ENCODE assay signal across 30 cellular contexts in the genomic region with DNA sequence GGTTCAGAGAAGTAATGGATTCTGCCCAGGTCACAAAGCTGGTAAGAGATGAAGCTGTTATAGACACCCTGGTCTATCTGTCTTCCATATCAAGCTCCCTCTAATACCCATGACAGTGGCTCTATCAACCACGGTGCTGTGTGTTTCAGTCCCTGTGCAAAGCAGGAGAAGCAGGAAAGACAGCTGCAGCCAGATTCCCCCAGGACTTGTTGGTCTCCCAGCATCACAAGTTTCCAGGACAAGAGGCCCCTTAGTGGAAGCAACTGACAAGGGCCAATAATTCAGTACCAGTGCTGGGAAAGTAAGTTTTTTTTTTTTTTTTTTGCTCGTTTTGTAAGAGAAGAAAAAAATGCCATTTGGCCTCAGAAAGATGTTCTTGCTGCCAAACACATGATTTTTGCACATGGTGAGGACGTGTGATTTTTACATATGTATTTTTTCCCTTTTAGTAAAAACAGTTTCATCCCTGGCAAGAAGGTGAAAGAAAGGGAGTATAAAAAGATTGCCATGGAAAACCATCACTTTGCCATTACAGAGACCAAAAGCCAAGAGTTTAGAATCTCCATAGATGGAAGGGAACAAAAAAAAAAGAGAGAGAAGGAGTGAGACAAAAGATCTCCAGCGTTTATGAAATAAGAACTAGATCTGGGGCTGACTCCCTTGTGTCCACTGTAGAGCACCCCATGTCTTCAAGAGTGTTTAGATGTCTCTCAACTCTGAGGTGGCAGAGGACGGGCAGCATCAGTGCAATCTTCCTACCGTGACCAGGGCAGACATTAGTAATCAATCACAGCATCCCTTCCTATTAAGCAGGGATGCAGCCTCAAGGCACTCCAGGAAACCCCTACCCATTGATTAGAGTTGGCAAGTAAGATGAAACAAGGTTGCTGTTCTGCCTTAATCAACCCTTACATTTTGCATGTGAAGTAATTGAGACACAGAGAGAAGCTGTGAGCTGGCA.
DNase-seq lines count a peak whose midpoint lies in the region; ATAC-seq and TF ChIP-seq lines count a peak whose summit lies in the region.
"Had no signal": no experiment of that assay in that cellular context is flagged by ENCODE, and none has a peak within 500 bp of the region (broad histone marks: within the 10 kb centered on the region; RNA-seq: fewer than 3 reads in every experiment).

No MANE protein-coding gene starts in this region.

- H3K27ac ChIP-seq in angular gyrus (ENCODE audit: low read depth, low read length) (peak overlapping the region; percentile 37), left ventricle myocardium inferior (replicated peaks) (no peak overlapping the region), spleen (no peak overlapping the region)
- H3K27ac ChIP-seq: ascending aorta, foreskin keratinocyte, sigmoid colon had no signal

- H3K4me1 Mint-ChIP-seq in CD14-positive monocyte = no peaks in the 10 kb centered on the region
- H3K4me1 Mint-ChIP-seq: activated CD4-positive, alpha-beta T cell treated with anti-CD3 and anti-CD28 coated beads, Interleukin-2, amount 10 ng/mL, durations not matched to agents 24 days and 14 days; activated naive CD8-positive, alpha-beta T cell treated with anti-CD3 and anti-CD28 coated beads for 36 hours; B cell; stimulated activated effector memory CD8-positive, alpha-beta T cell treated with anti-CD3 and anti-CD28 coated beads, Interleukin-12 subunit alpha, Interleukin-12 subunit beta, amount 100 ng/mL, for 72 hours; T-cell had no signal

- ATAC-seq in GM18873 (IDR thresholded peaks at IDR 0.05; ENCODE audit: low FRiP score, unreplicated experiment) (no peak), HG03039 (IDR thresholded peaks at IDR 0.05; ENCODE audit: unreplicated experiment) (no peak)
- ATAC-seq: CD8-positive, alpha-beta T cell; esophagus mucosa; foreskin keratinocyte; GM12878; heart left ventricle; naive thymus-derived CD4-positive, alpha-beta T cell; stimulated activated effector memory CD8-positive, alpha-beta T cell treated with anti-CD3 and anti-CD28 coated beads, Interleukin-12 subunit alpha, Interleukin-12 subunit beta, amount 100 ng/mL, for 72 hours; T-cell had no signal

- H3K36me3 ChIP-seq in left ventricle myocardium inferior (no peaks in the 10 kb centered on the region), spleen (no peaks in the 10 kb centered on the region)
- H3K36me3 ChIP-seq: ascending aorta, heart left ventricle, sigmoid colon had no signal

- DNase-seq in CD14-positive monocyte (ENCODE audit: low spot score) (peak; percentile 5), left ventricle myocardium inferior (peak; percentile 10), spleen (peak; percentile 15), COLO668 (lab: John Stamatoyannopoulos, UW; ENCODE audit: unreplicated experiment) (no peak)
- no peak for DNase-seq in stimulated activated CD4-positive, alpha-beta T cell treated with anti-CD3 and anti-CD28 coated beads, Interleukin-15, amount 100 ng/mL, for 24 hours
- DNase-seq: activated CD4-positive, alpha-beta T cell treated with anti-CD3 and anti-CD28 coated beads, Interleukin-2, amount 10 ng/mL, durations not matched to agents 24 days and 14 days; activated effector memory CD4-positive, alpha-beta T cell treated with anti-CD3 and anti-CD28 coated beads, Interleukin-2, amount 50 U/mL, for 16 hours; activated naive CD8-positive, alpha-beta T cell treated with anti-CD3 and anti-CD28 coated beads for 36 hours; activated T-cell treated with anti-CD3 and anti-CD28 coated beads, Interleukin-2, amount 50 U/mL, for 1 hour; caudate nucleus; CD8-positive, alpha-beta T cell; DMS 273 treated with DMSO at 0.1 percent for 48 hours; foreskin keratinocyte; kidney; midbrain; naive thymus-derived CD4-positive, alpha-beta T cell; NCI-H510A treated with DMSO at 0.1 percent for 48 hours; sigmoid colon had no signal

- WGBS in spleen, 5 donors = 73 to 84% (median 76%) methylated on average over 6 of the region's 6 CpGs

- H3K27me3 ChIP-seq in left ventricle myocardium inferior (ENCODE audit: low read depth) (no peaks in the 10 kb centered on the region), spleen (replicated peaks in 1 of 7) (peaks cover 0 to 6% (median 0%) of the 10 kb centered on the region in 7 donors)
- H3K27me3 ChIP-seq: ascending aorta, heart left ventricle, sigmoid colon had no signal

- peaks cover 0 to 10% (median 3%) of the 10 kb centered on the region in 7 donors for H3K9me3 Mint-ChIP-seq in CD14-positive monocyte
- H3K9me3 Mint-ChIP-seq: activated CD4-positive, alpha-beta T cell treated with anti-CD3 and anti-CD28 coated beads, Interleukin-2, amount 10 ng/mL, durations not matched to agents 24 days and 14 days; activated naive CD8-positive, alpha-beta T cell treated with anti-CD3 and anti-CD28 coated beads for 36 hours; CD8-positive, alpha-beta T cell; dendritic cell treated with granulocyte-macrophage colony-stimulating factor and Interleukin-4, amounts not matched to agents 40 ng/mL and 50 ng/mL, for 4 days; stimulated activated effector memory CD8-positive, alpha-beta T cell treated with anti-CD3 and anti-CD28 coated beads, Interleukin-12 subunit alpha, Interleukin-12 subunit beta, amount 100 ng/mL, for 72 hours; T-cell had no signal

- H3K36me3 Mint-ChIP-seq in CD14-positive monocyte = no peaks in the 10 kb centered on the region
- H3K36me3 Mint-ChIP-seq: activated naive CD8-positive, alpha-beta T cell treated with anti-CD3 and anti-CD28 coated beads for 36 hours; CD8-positive, alpha-beta T cell; naive thymus-derived CD4-positive, alpha-beta T cell; stimulated activated effector memory CD8-positive, alpha-beta T cell treated with anti-CD3 and anti-CD28 coated beads, Interleukin-12 subunit alpha, Interleukin-12 subunit beta, amount 100 ng/mL, for 72 hours; T-cell had no signal

- intact Hi-C loops in CD14-positive monocyte (cut with micrococcal nuclease) = loop anchor here in 1 of 2 donors (10.0 kb wide), 1 partner anchor 130 kb away; no protein-coding TSS in a partner anchor
- intact Hi-C loops in left ventricle myocardium inferior (cut with micrococcal nuclease) = no loop called here
- intact Hi-C loops in spleen (cut with DNase I; ENCODE audit: low total_unique reads) = no loop called here

- H3K27ac Mint-ChIP-seq in CD14-positive monocyte = no peak overlapping the region
- H3K27ac Mint-ChIP-seq: activated CD4-positive, alpha-beta T cell treated with anti-CD3 and anti-CD28 coated beads, Interleukin-2, amount 10 ng/mL, durations not matched to agents 24 days and 14 days; activated naive CD8-positive, alpha-beta T cell treated with anti-CD3 and anti-CD28 coated beads for 36 hours; B cell; CD8-positive, alpha-beta T cell; dendritic cell treated with granulocyte-macrophage colony-stimulating factor and Interleukin-4, amounts not matched to agents 40 ng/mL and 50 ng/mL, for 4 days; naive thymus-derived CD4-positive, alpha-beta T cell; progenitor cell of endocrine pancreas; stimulated activated effector memory CD8-positive, alpha-beta T cell treated with anti-CD3 and anti-CD28 coated beads, Interleukin-12 subunit alpha, Interleukin-12 subunit beta, amount 100 ng/mL, for 72 hours; T-cell had no signal

- H3K4me1 ChIP-seq in left ventricle myocardium inferior = peaks cover 33% of the 10 kb centered on the region
- peaks cover 0 to 5% (median 0%) of the 10 kb centered on the region in 6 donors for H3K4me1 ChIP-seq in spleen
- H3K4me1 ChIP-seq: foreskin keratinocyte had no signal

- no peaks in the 10 kb centered on the region for H3K9me3 ChIP-seq in left ventricle myocardium inferior (replicated peaks)
- H3K9me3 ChIP-seq in spleen = peaks cover 0 to 6% (median 0%) of the 10 kb centered on the region in 8 donors
- H3K9me3 ChIP-seq: ascending aorta, sigmoid colon had no signal

- H3K4me3 Mint-ChIP-seq in CD14-positive monocyte = no peak overlapping the region
- H3K4me3 Mint-ChIP-seq: activated CD4-positive, alpha-beta T cell treated with anti-CD3 and anti-CD28 coated beads, Interleukin-2, amount 10 ng/mL, durations not matched to agents 24 days and 14 days; activated naive CD8-positive, alpha-beta T cell treated with anti-CD3 and anti-CD28 coated beads for 36 hours; B cell; CD8-positive, alpha-beta T cell; dendritic cell treated with granulocyte-macrophage colony-stimulating factor and Interleukin-4, amounts not matched to agents 40 ng/mL and 50 ng/mL, for 4 days; naive thymus-derived CD4-positive, alpha-beta T cell; stimulated activated effector memory CD8-positive, alpha-beta T cell treated with anti-CD3 and anti-CD28 coated beads, Interleukin-12 subunit alpha, Interleukin-12 subunit beta, amount 100 ng/mL, for 72 hours; T-cell had no signal

- TF ChIP-seq CTCF in CD14-positive monocyte (IDR thresholded peaks at IDR 0.05) = no peak
- no peak for TF ChIP-seq CTCF in left ventricle myocardium inferior (IDR thresholded peaks at IDR 0.05; ENCODE audit: borderline replicate concordance)
- TF ChIP-seq CTCF in spleen (IDR thresholded peaks at IDR 0.05 in 8 of 11, conservative IDR thresholded peaks at IDR 0.05 in 3 of 11) = no peak

- H3K27me3 Mint-ChIP-seq in CD14-positive monocyte (ENCODE audit: low read depth in 3 of 3) = peaks cover 6 to 13% (median 7%) of the 10 kb centered on the region in 3 donors
- H3K27me3 Mint-ChIP-seq: progenitor cell of endocrine pancreas had no signal

- TF ChIP-seq POLR2A in spleen (IDR thresholded peaks at IDR 0.05) = no peak

- no peak overlapping the region for H3K4me3 ChIP-seq in left ventricle myocardium inferior
- H3K4me3 ChIP-seq in spleen = no peak overlapping the region
- H3K4me3 ChIP-seq: ascending aorta, GM12878, heart left ventricle, sigmoid colon had no signal

Comparison
In these comparisons a context has a peak if more than half of its experiments do, and no peak if none do; other contexts are left out.
1. DNase-seq: peak in CD14-positive monocyte (single experiment), left ventricle myocardium inferior (single experiment) and spleen (single experiment); none in stimulated activated CD4-positive, alpha-beta T cell treated with anti-CD3 and anti-CD28 coated beads, Interleukin-15, amount 100 ng/mL, for 24 hours (single experiment) and COLO668 (single experiment).